ENCODE assay signal across 10 cellular contexts in the genomic region with DNA sequence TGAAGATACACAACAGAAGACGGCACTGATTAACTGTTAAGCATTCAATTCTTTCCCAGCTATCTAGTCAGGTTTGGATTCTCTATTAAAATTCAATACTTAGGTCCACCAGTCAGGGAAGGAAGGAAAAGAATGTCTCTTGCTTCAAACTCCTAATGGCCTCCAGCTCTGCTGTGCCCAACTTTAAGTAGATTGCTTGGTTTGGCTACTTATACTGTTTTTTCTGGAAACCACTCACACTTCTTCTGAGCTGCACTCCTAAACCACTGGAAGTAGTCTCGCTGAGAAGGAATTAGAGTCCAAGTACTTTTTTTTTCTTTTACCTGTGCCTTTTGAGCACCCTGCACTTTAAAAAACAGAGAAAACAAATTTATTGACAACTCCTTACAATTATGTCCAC. TPM values are rescaled to one million over a fixed set of nuclear protein-coding genes. Genes with fewer than 3 reads are reported as not detected.
DNase-seq lines count a peak whose midpoint lies in the region; TF ChIP-seq lines count a peak whose summit lies in the region.
"Had no signal": no experiment of that assay in that cellular context is flagged by ENCODE, and none has a peak within 500 bp of the region (broad histone marks: within the 10 kb centered on the region; RNA-seq: fewer than 3 reads in every experiment).

No MANE protein-coding gene starts in this region.

- peak; percentile 54 for DNase-seq in M059J (ENCODE audit: low read depth)
- no peak for DNase-seq in colonic mucosa
- no peak for DNase-seq in tibial artery
- no peak for DNase-seq in kidney tubule cell (ENCODE audit: low spot score)
- no peak for DNase-seq in ovary
- no peak for DNase-seq in HEK293T (ENCODE audit: extremely low spot score)
- DNase-seq in GM10248 (ENCODE audit: extremely low spot score): no peak
- DNase-seq: activated T-cell treated with anti-CD3 and anti-CD28 coated beads, Interleukin-2, amount 50 U/mL, for 4 hours; DMS53 had no signal

- no peak overlapping the region for H3K9ac ChIP-seq in colonic mucosa (ENCODE audit: low read depth in 2 of 2, low read length in 2 of 2)
- no peak overlapping the region for H3K9ac ChIP-seq in mucosa of rectum (ENCODE audit: low read depth in 1 of 2, low read length in 2 of 2)

- H3K4me1 ChIP-seq in colonic mucosa (no peaks in the 10 kb centered on the region), mucosa of rectum (ENCODE audit: control insufficient read depth in 2 of 2, insufficient read depth in 2 of 2, low read length in 2 of 2) (no peaks in the 10 kb centered on the region), tibial artery (peaks cover 0 to 48% (median 19%) of the 10 kb centered on the region in 4 donors), ovary (ENCODE audit: insufficient read depth) (peaks cover 4% of the 10 kb centered on the region)

- H3K9me3 ChIP-seq in colonic mucosa: no peaks in the 10 kb centered on the region
- no peaks in the 10 kb centered on the region for H3K9me3 ChIP-seq in mucosa of rectum (ENCODE audit: control insufficient read depth in 2 of 2, low read length in 2 of 2)
- H3K9me3 ChIP-seq in tibial artery: no peaks in the 10 kb centered on the region
- H3K9me3 ChIP-seq in ovary: no peaks in the 10 kb centered on the region

- POLR2A ChIA-PET in HEK293T (lab: Yijun Ruan, JAX) (interaction anchor here (0.7 kb wide), 1 partner anchor 1094 kb away, joined by 4 read pairs; no protein-coding TSS in a partner anchor), GM10248 (lab: Yijun Ruan, JAX) (no interaction called here)

- no peak overlapping the region for H3K4me3 ChIP-seq in colonic mucosa
- H3K4me3 ChIP-seq in mucosa of rectum (ENCODE audit: low read length in 2 of 2): no peak overlapping the region
- H3K4me3 ChIP-seq in tibial artery: peak overlapping the region; percentile 34 to 37
- H3K4me3 ChIP-seq in ovary: no peak overlapping the region

- intact Hi-C loops in colonic mucosa (cut with DNase I): no loop called here
- intact Hi-C loops in tibial artery (cut with DNase I; ENCODE audit: low total_unique reads): no loop called here
- intact Hi-C loops in ovary (cut with DNase I): no loop called here

- 28 to 38% (median 36%) methylated on average over 2 of the region's 2 CpGs for WGBS in ovary, 3 donors

- CTCF ChIA-PET in HEK293T (lab: Yijun Ruan, JAX) (interaction anchor here (0.7 kb wide), 1 partner anchor 27 kb away, joined by 3 read pairs; no protein-coding TSS in a partner anchor), GM10248 (lab: Yijun Ruan, JAX) (interaction anchor here (1.0 to 1.8 kb wide), 2 partner anchors 14 to 27 kb away, joined by 3 to 5 read pairs; a partner anchor contains a TSS)

- H3K27me3 ChIP-seq in colonic mucosa (no peaks in the 10 kb centered on the region), mucosa of rectum (ENCODE audit: control insufficient read depth in 2 of 2, insufficient read depth in 2 of 2, low read length in 2 of 2) (no peaks in the 10 kb centered on the region), tibial artery (no peaks in the 10 kb centered on the region), ovary (no peaks in the 10 kb centered on the region)

- H3K36me3 ChIP-seq in colonic mucosa (no peaks in the 10 kb centered on the region), mucosa of rectum (ENCODE audit: control insufficient read depth in 2 of 2, insufficient read depth in 2 of 2, low read length in 2 of 2) (no peaks in the 10 kb centered on the region), tibial artery (no peaks in the 10 kb centered on the region), ovary (no peaks in the 10 kb centered on the region)

- H3K27ac ChIP-seq in colonic mucosa (peak overlapping the region; percentile 14), mucosa of rectum (ENCODE audit: low read depth in 2 of 2, low read length in 2 of 2) (peak overlapping the region; percentile 16 to 38), tibial artery (peak overlapping the region; percentile 58 to 80), ovary (peak overlapping the region in 1 of 2 donors; percentile 59)

- TF ChIP-seq EP300 in ovary (IDR thresholded peaks at IDR 0.05): no peak

- TF ChIP-seq CTCF in colonic mucosa (IDR thresholded peaks at IDR 0.05): no peak
- TF ChIP-seq CTCF in tibial artery (IDR thresholded peaks at IDR 0.05): no peak
- TF ChIP-seq CTCF in ovary (IDR thresholded peaks at IDR 0.05): no peak
- TF ChIP-seq CTCF in GM10248 (IDR thresholded peaks at IDR 0.05; ENCODE audit: control extremely low read depth, extremely low read depth, low read depth, missing control alignments): no peak

- TF ChIP-seq POLR2A in ovary (IDR thresholded peaks at IDR 0.05): no peak

TF ChIP-seq in HEK293T, 16 proteins besides CTCF, POLR2A, EP300 and RAD21:
- TF ChIP-seq NFRKB (IDR thresholded peaks at IDR 0.05) (no peak), FOXK2 (IDR thresholded peaks at IDR 0.05) (no peak)

RNA-seq across cellular contexts. Expression of a gene that starts 26.8 kb away (rescaled TPM):
- total RNA-seq in M059J (2014; rRNA removed; shearing (Covaris generic)): 587 and 961 TPM in 2 replicates
- total RNA-seq in colonic mucosa: 100 to 1,000 TPM in 1 of 2 donors, 10 to 100 TPM in 1; 55.6 to 131 TPM
- 100 to 1,000 TPM; 133 to 659 (median 497) TPM for total RNA-seq in ovary
- 1,000 to 10,000 TPM in 1 of 2 donors, 100 to 1,000 TPM in 1; 457 to 2,370 TPM for polyA plus RNA-seq in ovary

Comparison
In these comparisons a context has a peak if more than half of its experiments do, and no peak if none do; other contexts are left out.
1. H3K4me3 ChIP-seq: peak in tibial artery (2 of 2); none in colonic mucosa (single experiment), mucosa of rectum (0 of 2) and ovary (single experiment).